Comparison of ENCODE assay signal across 33 cellular contexts in genomic region chr4:29756966-29757365, GRCh38.
"Had no signal": no experiment of that assay in that cellular context is flagged by ENCODE, and none has a peak within 500 bp of the region (broad histone marks: within the 10 kb centered on the region; RNA-seq: fewer than 3 reads in every experiment).

No MANE protein-coding gene starts in this region.

- DNase-seq: activated CD4-positive, alpha-beta memory T cell treated with anti-CD3 and anti-CD28 coated beads for 36 hours; activated CD4-positive, alpha-beta T cell treated with anti-CD3 and anti-CD28 coated beads, Interleukin-2, amount 10 ng/mL, durations not matched to agents 24 days and 14 days; activated CD4-positive, CD25-positive, alpha-beta regulatory T cell treated with anti-CD3 and anti-CD28 coated beads, Interleukin-2, amount 50 U/mL, for 72 hours; activated CD8-positive, alpha-beta memory T cell treated with anti-CD3 and anti-CD28 coated beads, Interleukin-2, amount 50 U/mL, for 4 hours; activated effector memory CD4-positive, alpha-beta T cell treated with anti-CD3 and anti-CD28 coated beads, Interleukin-2, amount 50 U/mL, for 16 hours; activated naive CD4-positive, alpha-beta T cell treated with anti-CD3 and anti-CD28 coated beads for 36 hours; activated naive CD8-positive, alpha-beta T cell treated with anti-CD3 and anti-CD28 coated beads for 36 hours; activated T-cell treated with anti-CD3 and anti-CD28 coated beads, Interleukin-2, amount 50 U/mL, for 1 hour; adrenal gland; aorta; body of pancreas; cerebellar nuclear complex; colonic mucosa; effector memory CD4-positive, alpha-beta T cell; erythroblast; head of caudate nucleus; hippocampal formation; kidney glomerular epithelial cell; left lung; lower lobe of right lung; mesenchymal stem cell; natural killer cell; stimulated activated CD4-positive, alpha-beta T cell treated with anti-CD3 and anti-CD28 coated beads, Interleukin-1b, Interleukin-23, amount 100 ng/mL, for 48 hours; stimulated activated CD4-positive, alpha-beta T cell treated with anti-CD3 and anti-CD28 coated beads, Interleukin-4, amount 100 ng/mL, for 4 hours; stimulated activated CD8-positive, alpha-beta memory T cell treated with anti-CD3 and anti-CD28 coated beads, Interleukin-4, amount 100 ng/mL, for 48 hours; stimulated activated naive CD8-positive, alpha-beta T cell treated with anti-CD3 and anti-CD28 coated beads, Interleukin-15, amount 100 ng/mL, for 72 hours; substantia nigra had no signal

- H3K4me3 ChIP-seq: adrenal gland, body of pancreas, colonic mucosa, left lung, lower lobe of right lung, right atrium auricular region, smooth muscle cell, upper lobe of left lung had no signal

- FAIRE-seq: TTC549 had no signal

- H3K4me1 ChIP-seq: adrenal gland, body of pancreas, colonic mucosa, left lung, lower lobe of right lung, right atrium auricular region, upper lobe of left lung had no signal

- H3K9me3 ChIP-seq: body of pancreas, colonic mucosa, left lung, lower lobe of right lung, right atrium auricular region, upper lobe of left lung had no signal

- H3K36me3 ChIP-seq: adrenal gland, colonic mucosa, left lung, lower lobe of right lung, right atrium auricular region, upper lobe of left lung had no signal

- H3K27me3 ChIP-seq: adrenal gland, body of pancreas, colonic mucosa, left lung, right atrium auricular region, upper lobe of left lung had no signal

- H3K4me2 ChIP-seq: smooth muscle cell had no signal

- ATAC-seq: body of pancreas; left lung; lower lobe of right lung; natural killer cell; stimulated activated memory B cell treated with anti-CD40 and anti-IgM and Interleukin-4, amounts not matched to agents 10 μg/mL and 1 μg/mL and 100 μg/mL, for 72 hours; stimulated activated naive CD8-positive, alpha-beta T cell treated with anti-CD3 and anti-CD28 coated beads, Interleukin-15, amount 100 ng/mL, for 72 hours had no signal

- H3K27ac ChIP-seq: adrenal gland, body of pancreas, colonic mucosa, left lung, lower lobe of right lung, right atrium auricular region, upper lobe of left lung, VCaP had no signal
